In genomic region chr2:186274936-186275575, GRCh38 we compare ENCODE assay signal across 16 cellular contexts.
A peak's percentile ranks its signal among the peaks of the same experiment; 100 is the strongest.
DNase-seq lines count a peak whose midpoint lies in the region; ATAC-seq and TF ChIP-seq lines count a peak whose summit lies in the region.
"Had no signal": no experiment of that assay in that cellular context is flagged by ENCODE, and none has a peak within 500 bp of the region (broad histone marks: within the 10 kb centered on the region; RNA-seq: fewer than 3 reads in every experiment).

No MANE protein-coding gene starts in this region.

- intact Hi-C loops in IMR-90 (cut with micrococcal nuclease), result loop anchor here (10.0 kb wide), 1 partner anchor 370 kb away; no protein-coding TSS in a partner anchor

- no peak overlapping the region for H3K9ac ChIP-seq in IMR-90 (ENCODE audit: low read depth, low read length)
- H3K9ac ChIP-seq in endodermal cell (ENCODE audit: extremely low read depth, low read length, poor library complexity, severe bottlenecking), result no peak overlapping the region

- POLR2A ChIA-PET in IMR-90 (lab: Charles Lee; ENCODE audit: unreplicated experiment), result no interaction called here

- no peak overlapping the region for H4K8ac ChIP-seq in IMR-90 (ENCODE audit: low read depth in 2 of 2, low read length in 2 of 2)

- in situ Hi-C loops in IMR-90 (cut with MboI; ENCODE audit: low sequenced_read_pairs), result no loop called here

- CTCF ChIA-PET in IMR-90 (lab: Yijun Ruan, JAX), result no interaction called here

- H2BK20ac ChIP-seq in IMR-90 (ENCODE audit: low read depth, low read length), result no peak overlapping the region

- no peaks in the 10 kb centered on the region for H4K20me1 ChIP-seq in IMR-90 (ENCODE audit: insufficient read depth, low read length)

- H3K23ac ChIP-seq in IMR-90 (ENCODE audit: low read depth, low read length), result no peak overlapping the region

- H3K18ac ChIP-seq in IMR-90 (ENCODE audit: low read depth, low read length), result peak overlapping the region; percentile 54; the same call in 1 of the 2 replicates

- H3K27me3 ChIP-seq in IMR-90 (ENCODE audit: control insufficient read depth, insufficient read depth, low read length) (no peaks in the 10 kb centered on the region), endodermal cell (ENCODE audit: control insufficient read depth, insufficient read depth, low read length, poor library complexity, severe bottlenecking) (no peaks in the 10 kb centered on the region)

- H3K4me1 ChIP-seq in IMR-90 (ENCODE audit: control insufficient read depth, insufficient read depth, low read length), result peaks cover 1% of the 10 kb centered on the region; the same call in 1 of the 2 replicates
- H3K4me1 ChIP-seq in endodermal cell (ENCODE audit: control insufficient read depth, insufficient read depth, low read length), result no peaks in the 10 kb centered on the region

- peaks cover 8% of the 10 kb centered on the region for H3K4me1 Mint-ChIP-seq in endodermal cell
- H3K4me1 Mint-ChIP-seq: CD4-positive, alpha-beta memory T cell; immature natural killer cell had no signal

- TF ChIP-seq POLR2A in IMR-90 (IDR thresholded peaks at IDR 0.05; ENCODE audit: low read depth, low read length), result no peak

- H3K9me1 ChIP-seq in IMR-90 (ENCODE audit: insufficient read depth, low read length), result no peaks in the 10 kb centered on the region; the same call in 1 of the 2 replicates

- no peak for TF ChIP-seq RAD21 in IMR-90 (IDR thresholded peaks at IDR 0.05; ENCODE audit: low read length)

- H3K27ac Mint-ChIP-seq in endodermal cell, result peak overlapping the region; percentile 71
- H3K27ac Mint-ChIP-seq: activated CD4-positive, alpha-beta memory T cell treated with anti-CD3 and anti-CD28 coated beads for 36 hours; CD4-positive, alpha-beta memory T cell; immature natural killer cell; stimulated activated naive CD8-positive, alpha-beta T cell treated with anti-CD3 and anti-CD28 coated beads, Interleukin-15, Interleukin-2, amounts not matched to agents 100 ng/mL and 50 ng/mL, for 24 hours had no signal

- H3K9me3 Mint-ChIP-seq in endodermal cell, result peaks cover 11% of the 10 kb centered on the region

- no peak overlapping the region for H3K56ac ChIP-seq in IMR-90 (ENCODE audit: extremely low read depth, insufficient read depth, low read length)

- no peaks in the 10 kb centered on the region for H3K9me3 ChIP-seq in IMR-90 (ENCODE audit: control insufficient read depth, insufficient read depth, low read length)
- peaks cover 14% of the 10 kb centered on the region for H3K9me3 ChIP-seq in endodermal cell (ENCODE audit: control insufficient read depth, low read length)

- H3K4me3 ChIP-seq in IMR-90 (ENCODE audit: insufficient read depth, low read depth, low read length), result no peak overlapping the region
- no peak overlapping the region for H3K4me3 ChIP-seq in endodermal cell (ENCODE audit: low read length)
- H3K4me3 ChIP-seq: K562 had no signal

- no peak overlapping the region for H2AFZ ChIP-seq in IMR-90 (replicated peaks; ENCODE audit: low read length, poor library complexity)

- H3K27me3 Mint-ChIP-seq in endodermal cell (ENCODE audit: insufficient read depth), result no peaks in the 10 kb centered on the region
- H3K27me3 Mint-ChIP-seq: activated CD4-positive, alpha-beta memory T cell treated with anti-CD3 and anti-CD28 coated beads for 36 hours; CD4-positive, alpha-beta memory T cell; stimulated activated naive CD8-positive, alpha-beta T cell treated with anti-CD3 and anti-CD28 coated beads, Interleukin-15, Interleukin-2, amounts not matched to agents 100 ng/mL and 50 ng/mL, for 24 hours had no signal

- no peak for TF ChIP-seq CTCF in IMR-90 (conservative IDR thresholded peaks at IDR 0.05; ENCODE audit: low read depth, low read length)
- TF ChIP-seq CTCF in endodermal cell (conservative IDR thresholded peaks at IDR 0.05), result no peak

- H2AK9ac ChIP-seq in IMR-90 (replicated peaks; ENCODE audit: low read depth, low read length, poor library complexity), result no peak overlapping the region

- DNase-seq in COLO829 (ENCODE audit: low spot score), result peak; percentile 60
- peak; percentile 88 for DNase-seq in IMR-90
- DNase-seq in endodermal cell, result peak; percentile 50
- DNase-seq in non-pigmented ciliary epithelial cell (ENCODE audit: low read depth), result peak; percentile 68
- no peak for DNase-seq in stimulated activated naive CD8-positive, alpha-beta T cell treated with anti-CD3 and anti-CD28 coated beads, Interleukin-15, Interleukin-2, amounts not matched to agents 100 U/mL and 50 U/mL, for 24 hours
- DNase-seq in nucleus accumbens (lab: John Stamatoyannopoulos, UW), result no peak
- DNase-seq in iPS-NIHi11 (ENCODE audit: low spot score), result no peak
- DNase-seq: activated CD4-positive, alpha-beta memory T cell treated with anti-CD3 and anti-CD28 coated beads for 36 hours; activated gamma-delta T cell treated with Interleukin-2 at 50 U/mL for 16 hours; CD4-positive, alpha-beta memory T cell; immature natural killer cell; NCI-H524 treated with DMSO at 0.1 percent for 48 hours; stimulated activated CD4-positive, alpha-beta T cell treated with anti-CD3 and anti-CD28 coated beads, Interleukin-4, amount 100 ng/mL, for 24 hours had no signal

- no peak overlapping the region for H3K14ac ChIP-seq in IMR-90 (replicated peaks; ENCODE audit: low read depth, low read length)

- no TSS peak for BruUV-seq in IMR-90 (replicated peaks; lab: Mats Ljungman, UMichigan)

- H3K4me3 Mint-ChIP-seq in endodermal cell, result no peak overlapping the region
- H3K4me3 Mint-ChIP-seq: activated CD4-positive, alpha-beta memory T cell treated with anti-CD3 and anti-CD28 coated beads for 36 hours; CD4-positive, alpha-beta memory T cell; immature natural killer cell; stimulated activated naive CD8-positive, alpha-beta T cell treated with anti-CD3 and anti-CD28 coated beads, Interleukin-15, Interleukin-2, amounts not matched to agents 100 ng/mL and 50 ng/mL, for 24 hours had no signal

- H2BK120ac ChIP-seq in IMR-90 (ENCODE audit: low read depth, low read length), result no peak overlapping the region

- H3K36me3 Mint-ChIP-seq in endodermal cell (ENCODE audit: low read depth), result no peaks in the 10 kb centered on the region

- dilution Hi-C loops in IMR-90 (cut with HindIII; ENCODE audit: low sequenced_read_pairs, unreplicated experiment), result no loop called here

- WGBS in IMR-90 (ENCODE audit: extremely low coverage in 2 of 2, insufficient read length in 1 of 2), 2 experiments, result no CpG with 5 or more reads among the region's 6 CpGs
- 81 to 95% methylated on average over 2 to 6 of the region's 6 CpGs for WGBS in endodermal cell (ENCODE audit: insufficient coverage in 1 of 2, insufficient read length in 1 of 2), 2 experiments

- H2BK5ac ChIP-seq in IMR-90 (ENCODE audit: low read depth, low read length, poor library complexity, severe bottlenecking), result no peak overlapping the region

- peak overlapping the region; percentile 64; the same call in 1 of the 2 replicates for H3K4me2 ChIP-seq in IMR-90 (ENCODE audit: low read depth, low read length)

- ATAC-seq in IMR-90 (ENCODE audit: low read depth), result peak; percentile 87
- no peak for ATAC-seq in stimulated activated naive CD8-positive, alpha-beta T cell treated with anti-CD3 and anti-CD28 coated beads, Interleukin-15, Interleukin-2, amounts not matched to agents 100 U/mL and 50 U/mL, for 24 hours
- no peak for ATAC-seq in GM19395 (IDR thresholded peaks at IDR 0.05; ENCODE audit: unreplicated experiment)
- ATAC-seq: K562 had no signal

- no peak overlapping the region for H2BK15ac ChIP-seq in IMR-90 (ENCODE audit: low read depth, low read length)

- H3K27ac ChIP-seq in IMR-90 (ENCODE audit: insufficient read depth, low read length) (no peak overlapping the region), endodermal cell (ENCODE audit: low read depth, low read length) (no peak overlapping the region)

- H3K79me1 ChIP-seq in IMR-90 (ENCODE audit: low read depth in 1 of 2, low read length in 2 of 2), result no peaks in the 10 kb centered on the region

- H4K5ac ChIP-seq in IMR-90 (ENCODE audit: low read depth, low read length), result no peak overlapping the region

- H4K91ac ChIP-seq in IMR-90 (ENCODE audit: insufficient read depth, low read depth, low read length), result no peak overlapping the region

- H2AK5ac ChIP-seq in IMR-90 (ENCODE audit: low read depth, low read length), result no peak overlapping the region

- H3K36me3 ChIP-seq in IMR-90 (ENCODE audit: control insufficient read depth, insufficient read depth, low read length) (no peaks in the 10 kb centered on the region), endodermal cell (ENCODE audit: control insufficient read depth, insufficient read depth, low read length) (no peaks in the 10 kb centered on the region)

- no peak overlapping the region; the same call in 1 of the 2 replicates for H3K4ac ChIP-seq in IMR-90 (ENCODE audit: low read depth, low read length)

TF ChIP-seq in IMR-90, 13 proteins besides CTCF, POLR2A, EP300 and RAD21 (continues in another document):
- peak; percentile 21; the same call in 1 of the 2 replicates for TF ChIP-seq CEBPB (IDR thresholded peaks at IDR 0.05; ENCODE audit: low read depth, low read length)
- no peak for TF ChIP-seq RCOR1 (IDR thresholded peaks at IDR 0.05; ENCODE audit: insufficient replicate concordance, low read length)
- no peak for TF ChIP-seq CHD1 (IDR thresholded peaks at IDR 0.05; ENCODE audit: low read depth, low read length)
- TF ChIP-seq ELK1 (IDR thresholded peaks at IDR 0.05; ENCODE audit: borderline replicate concordance, low read depth, low read length), result no peak
- 0 out of 2 replicates have a peak, but pooled peaks have one; percentile 16 for TF ChIP-seq FOS (IDR thresholded peaks at IDR 0.05; ENCODE audit: low read depth, low read length)
- no peak for TF ChIP-seq RFX5 (IDR thresholded peaks at IDR 0.05; ENCODE audit: low read depth, low read length)
- no peak for TF ChIP-seq BHLHE40 (IDR thresholded peaks at IDR 0.05; ENCODE audit: low read depth, low read length)
- no peak for TF ChIP-seq USF2 (IDR thresholded peaks at IDR 0.05; ENCODE audit: low read depth, low read length)
- no peak for TF ChIP-seq MAFK (IDR thresholded peaks at IDR 0.05; ENCODE audit: low read depth, low read length)

Comparison
In these comparisons a context has a peak if more than half of its experiments do, and no peak if none do; other contexts are left out.
1. DNase-seq: peak in COLO829 (single experiment), IMR-90 (single experiment), endodermal cell (single experiment) and non-pigmented ciliary epithelial cell (single experiment); none in stimulated activated naive CD8-positive, alpha-beta T cell treated with anti-CD3 and anti-CD28 coated beads, Interleukin-15, Interleukin-2, amounts not matched to agents 100 U/mL and 50 U/mL, for 24 hours (single experiment), nucleus accumbens (0 of 56) and iPS-NIHi11 (single experiment).